25 cellular contexts compared by ENCODE assay signal in the genomic region with DNA sequence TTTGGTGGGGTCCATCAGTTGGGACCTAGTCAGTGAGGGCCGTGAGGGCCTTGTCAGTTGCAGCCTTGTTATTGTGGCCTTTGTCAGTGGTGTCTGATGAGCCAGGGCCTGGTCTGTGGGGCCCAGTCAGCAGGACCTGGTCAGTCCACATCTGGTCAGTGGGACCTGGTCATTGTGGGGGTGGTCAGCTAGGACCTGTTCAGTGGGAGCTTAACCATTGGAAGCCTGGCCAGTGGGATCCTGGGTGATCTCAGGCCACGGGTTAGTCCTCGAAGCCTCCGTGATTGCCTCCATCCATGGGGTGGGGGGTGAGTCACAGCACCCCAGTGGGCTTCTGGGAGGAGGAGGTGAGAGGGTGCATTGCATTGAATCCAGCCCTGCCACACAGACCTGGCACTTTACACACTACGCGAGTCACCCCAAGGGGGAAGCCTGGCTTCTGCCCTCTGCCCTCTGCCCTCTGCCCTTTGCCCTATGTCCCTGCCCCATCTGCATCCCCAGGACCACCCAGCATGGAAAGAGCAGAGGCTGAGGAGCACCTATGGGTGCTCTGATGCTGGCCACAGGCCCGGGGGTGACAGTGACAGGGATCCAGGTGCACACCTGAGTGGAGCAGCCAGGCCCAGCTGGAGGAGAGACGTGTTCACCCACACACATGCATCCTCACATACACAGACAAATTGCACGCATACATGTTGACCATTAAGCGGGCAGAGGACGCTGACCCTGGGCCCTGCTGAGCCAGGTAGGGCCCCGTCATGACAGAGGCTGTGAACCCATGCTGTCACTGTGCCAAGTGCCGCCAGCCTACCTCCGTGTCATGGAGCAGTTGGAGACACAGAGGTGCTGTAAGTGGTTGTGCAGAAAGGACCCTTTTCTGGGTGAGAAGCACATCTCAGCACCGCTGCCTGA. TPM values are rescaled to one million over a fixed set of nuclear protein-coding genes. Genes with fewer than 3 reads are reported as not detected.
DNase-seq lines count a peak whose midpoint lies in the region; ATAC-seq, FAIRE-seq and TF ChIP-seq lines count a peak whose summit lies in the region.
"Had no signal": no experiment of that assay in that cellular context is flagged by ENCODE, and none has a peak within 500 bp of the region (broad histone marks: within the 10 kb centered on the region; RNA-seq: fewer than 3 reads in every experiment).

No MANE protein-coding gene starts in this region.

- POLR2A ChIA-PET in K562 (lab: Yijun Ruan, JAX): no interaction called here

- FAIRE-seq in K562 (lab: Jason Lieb, UNC): no peak
- FAIRE-seq: A549, GM12878, GM18507, HepG2 had no signal

- H3K9me3 ChIP-seq in K562 (replicated peaks; ENCODE audit: control insufficient read depth, insufficient read depth, low read depth, low read length) (no peaks in the 10 kb centered on the region), osteoblast (ENCODE audit: low read depth, low read length) (no peaks in the 10 kb centered on the region)
- H3K9me3 ChIP-seq: A549 had no signal

- in situ Hi-C loops in K562 (cut with MboI): no loop called here

- H3K27ac ChIP-seq in K562 (ENCODE audit: extremely low read depth, low read depth, low read length) (no peak overlapping the region), osteoblast (ENCODE audit: low read depth, low read length) (no peak overlapping the region)
- H3K27ac ChIP-seq: A549, HL-60, RWPE1 had no signal

- H3K36me3 ChIP-seq in K562 (ENCODE audit: control insufficient read depth, insufficient read depth, low read length) (no peaks in the 10 kb centered on the region), osteoblast (ENCODE audit: insufficient read depth, low read length) (no peaks in the 10 kb centered on the region)

- TF ChIP-seq POLR2A in K562 (conservative IDR thresholded peaks at IDR 0.05): no peak

- TF ChIP-seq CTCF in K562 (IDR thresholded peaks at IDR 0.05 in 2 of 3, conservative IDR thresholded peaks at IDR 0.05 in 1 of 3; ENCODE audit: insufficient read depth in 2 of 3, low read depth in 1 of 3, low read length in 3 of 3) (no peak), osteoblast (IDR thresholded peaks at IDR 0.05; ENCODE audit: extremely low read depth, low read depth, low read length) (no peak)

- TF ChIP-seq RAD21 in K562 (CRISPR knock-in tag; conservative IDR thresholded peaks at IDR 0.05 in 1 of 2, IDR thresholded peaks at IDR 0.05 in 1 of 2): no peak

- H3K79me2 ChIP-seq in K562 (ENCODE audit: control insufficient read depth, insufficient read depth, low read length): no peaks in the 10 kb centered on the region
- H3K79me2 ChIP-seq in osteoblast (ENCODE audit: insufficient read depth, low read length): no peaks in the 10 kb centered on the region

- H2AFZ ChIP-seq in K562 (ENCODE audit: low read depth, low read length) (no peak overlapping the region), osteoblast (ENCODE audit: low read length) (no peak overlapping the region)

- H3K4me3 ChIP-seq in K562 (no peak overlapping the region), osteoblast (ENCODE audit: insufficient read depth, low read length) (no peak overlapping the region)
- H3K4me3 ChIP-seq: A549, GM12878 had no signal

- H3K9ac ChIP-seq in K562 (ENCODE audit: insufficient read depth in 1 of 2, low read depth in 2 of 2, low read length in 2 of 2): no peak overlapping the region

- peaks cover 5% of the 10 kb centered on the region for H3K9me1 ChIP-seq in K562 (ENCODE audit: control insufficient read depth, insufficient read depth, low read length)

- peaks cover 0 to 5% of the 10 kb centered on the region in 2 experiments; a peak in 2 of 5 replicates for H3K27me3 ChIP-seq in K562 (ENCODE audit: control insufficient read depth in 2 of 2, insufficient read depth in 2 of 2, low read length in 2 of 2)
- no peaks in the 10 kb centered on the region for H3K27me3 ChIP-seq in osteoblast (ENCODE audit: insufficient read depth, low read length)

- H4K20me1 ChIP-seq in K562 (replicated peaks; ENCODE audit: control insufficient read depth, insufficient read depth, low read length) (no peaks in the 10 kb centered on the region; the same call in 1 of the 2 replicates), osteoblast (ENCODE audit: insufficient read depth, low read length) (no peaks in the 10 kb centered on the region)

- no TSS peak for BruUV-seq in K562 (replicated peaks; lab: Mats Ljungman, UMichigan)

- no peak for ATAC-seq in K562
- ATAC-seq in HG03342 (IDR thresholded peaks at IDR 0.05; ENCODE audit: unreplicated experiment): no peak
- ATAC-seq: A549, GM12878, HepG2 had no signal

- peak; percentile 41 for DNase-seq in activated CD8-positive, alpha-beta memory T cell treated with anti-CD3 and anti-CD28 coated beads, Interleukin-2, amount 50 U/mL, for 48 hours
- DNase-seq in activated CD8-positive, alpha-beta memory T cell treated with anti-CD3 and anti-CD28 coated beads, Interleukin-2, amount 50 U/mL, for 4 hours: no peak
- DNase-seq in D341Med (ENCODE audit: low spot score): peak; percentile 20
- no peak for DNase-seq in K562 (ENCODE audit: extremely low read depth in 1 of 4, low spot score in 3 of 4)
- peak; percentile 71 for DNase-seq in osteoblast (ENCODE audit: insufficient read length, low spot score, missing footprints)
- no peak for DNase-seq in iPS-NIHi7 (ENCODE audit: extremely low spot score)
- DNase-seq in NCI-H524 (lab: John Stamatoyannopoulos, UW): no peak
- DNase-seq: DMS79 treated with DMSO at 0.1 percent for 48 hours, GOT3, HCEC 1CT, KBM-7, MM.1S, NCI-H1048, NCI-H1417 treated with DMSO at 0.1 percent for 48 hours, NCI-H187, NCI-H446 treated with DMSO at 0.1 percent for 48 hours, NCI-H748 treated with DMSO at 0.1 percent for 48 hours, SIG-M5 had no signal

- intact Hi-C loops in K562 (cut with micrococcal nuclease): no loop called here

- H3K4me2 ChIP-seq in K562 (ENCODE audit: insufficient read depth, low read length): no peak overlapping the region
- H3K4me2 ChIP-seq in osteoblast (ENCODE audit: insufficient read depth, low read length): no peak overlapping the region
- H3K4me2 ChIP-seq: A549 had no signal

- WGBS in K562 (ENCODE audit: insufficient coverage, low coverage, missing lambda C conversion rate): 34% methylated on average over 15 of the region's 15 CpGs

- H3K4me1 ChIP-seq in K562 (replicated peaks in 1 of 2; ENCODE audit: control insufficient read depth in 2 of 2, insufficient read depth in 2 of 2, low read length in 2 of 2) (peaks cover 0 to 9% of the 10 kb centered on the region in 2 experiments; a peak in 1 of 5 replicates), osteoblast (ENCODE audit: insufficient read depth, low read length) (no peaks in the 10 kb centered on the region)
- H3K4me1 ChIP-seq: A549 had no signal

- CTCF ChIA-PET in K562 (lab: Yijun Ruan, JAX; ENCODE audit: low intra/inter-chr PET ratio): no interaction called here

- TF ChIP-seq EP300 in K562 (IDR thresholded peaks at IDR 0.05; ENCODE audit: low read length): no peak

TF ChIP-seq in K562, 482 proteins besides CTCF, POLR2A, EP300 and RAD21 (continues in another document):
- TF ChIP-seq NR2C1 (IDR thresholded peaks at IDR 0.05): peak; percentile 79
- peak; percentile 89 for TF ChIP-seq NR2C1 (tag; IDR thresholded peaks at IDR 0.05)
- TF ChIP-seq POLR2AphosphoS2 (IDR thresholded peaks at IDR 0.05; ENCODE audit: low read length): no peak
- TF ChIP-seq KAT2B (IDR thresholded peaks at IDR 0.05; ENCODE audit: low read depth, low read length): no peak
- no peak for TF ChIP-seq KAT7 (CRISPR knock-in tag; IDR thresholded peaks at IDR 0.05; ENCODE audit: borderline replicate concordance)
- TF ChIP-seq BCL6 (CRISPR knock-in tag; IDR thresholded peaks at IDR 0.05): no peak
- TF ChIP-seq NR2C2 (CRISPR knock-in tag; IDR thresholded peaks at IDR 0.05): no peak
- peak; percentile 60 for TF ChIP-seq NR2C2 (tag; IDR thresholded peaks at IDR 0.05)

RNA-seq across cellular contexts. Expression of gene TPM4, which starts 59.8 kb away (rescaled TPM):
- total RNA-seq in K562 (2011; cell fraction: chromatin; rRNA removed; ENCODE audit: low replicate concordance): 73.0 and 113 TPM in 2 replicates
- 52.4 and 58.9 TPM in 2 replicates for total RNA-seq in K562 (2011; cell fraction: nucleolus; rRNA removed)
- total RNA-seq in K562 (2011; cell fraction: nucleoplasm; rRNA removed): 66.6 and 115 TPM in 2 replicates
- total RNA-seq in K562 (2014; rRNA removed): 76.3 and 82.9 TPM in 2 replicates
- total RNA-seq in K562 (2014; rRNA removed; fragmentation: Illumina TruSeq; extraction: Trizol): 81.8 and 91.3 TPM in 2 replicates
- 106 and 111 TPM in 2 replicates for total RNA-seq in K562 (2015; rRNA removed; fragmentation: Illumina TruSeq; extraction: Trizol)
- 61.2 and 63.6 TPM in 2 replicates for total RNA-seq in K562 (2021)
- 104 and 126 TPM in 2 replicates for polyA plus RNA-seq in K562 (2011; rRNA removed)
- polyA plus RNA-seq in K562 (2011; cell fraction: cytosol; rRNA removed): 36.8 and 82.5 TPM in 2 replicates
- 30.6 and 46.4 TPM in 2 replicates for polyA plus RNA-seq in K562 (2011; cell fraction: nucleus; rRNA removed)
- 90.1 and 265 TPM in 2 replicates for polyA plus RNA-seq in K562 (2012)
- 87.6 and 108 TPM in 2 replicates for polyA plus RNA-seq in K562 (2014; fragmentation: Illumina TruSeq; extraction: Trizol)
- polyA plus RNA-seq in K562 (2014; fragmentation: Nextera tagmentation; extraction: Ambion mirVana): 10 to 100 TPM; 28.1 to 34.0 TPM
- polyA plus RNA-seq in K562 (2014; rRNA removed): 77.4 and 86.3 TPM in 2 replicates
- 79.9 and 121 TPM in 2 replicates for polyA minus RNA-seq in K562 (2011; rRNA and poly(A)+ RNA removed)
- polyA minus RNA-seq in K562 (2011; cell fraction: cytosol; rRNA and poly(A)+ RNA removed): 31.3 and 61.1 TPM in 2 replicates
- polyA minus RNA-seq in K562 (2011; cell fraction: nucleus; rRNA and poly(A)+ RNA removed): 17.5 and 35.4 TPM in 2 replicates
- 1,233 and 1,325 TPM in 2 replicates for total RNA-seq in osteoblast

Comparison
In these comparisons a context has a peak if more than half of its experiments do, and no peak if none do; other contexts are left out.
1. DNase-seq: peak in activated CD8-positive, alpha-beta memory T cell treated with anti-CD3 and anti-CD28 coated beads, Interleukin-2, amount 50 U/mL, for 48 hours (single experiment), D341Med (single experiment) and osteoblast (single experiment); none in activated CD8-positive, alpha-beta memory T cell treated with anti-CD3 and anti-CD28 coated beads, Interleukin-2, amount 50 U/mL, for 4 hours (single experiment), K562 (0 of 4), iPS-NIHi7 (single experiment) and NCI-H524 (0 of 2).
2. RNA of gene TPM4, which starts 59.8 kb away (total RNA-seq): 1,233 to 1,325 TPM in osteoblast; 52.4 to 115 TPM in K562; every median in the first group is over 10 times any median in the second.